18 cellular contexts compared by ENCODE assay signal in genomic region chr15:48469271-48469670, GRCh38.
DNase-seq lines count a peak whose midpoint lies in the region; ATAC-seq and TF ChIP-seq lines count a peak whose summit lies in the region.
"Had no signal": no experiment of that assay in that cellular context is flagged by ENCODE, and none has a peak within 500 bp of the region (broad histone marks: within the 10 kb centered on the region; RNA-seq: fewer than 3 reads in every experiment).

No MANE protein-coding gene starts in this region.

- no peaks in the 10 kb centered on the region for H3K9me3 ChIP-seq in trophoblast cell (ENCODE audit: insufficient read depth, low read depth, low read length)
- H3K9me3 ChIP-seq in ascending aorta, result no peaks in the 10 kb centered on the region
- H3K9me3 ChIP-seq in gastrocnemius medialis, result no peaks in the 10 kb centered on the region
- H3K9me3 ChIP-seq: Caco-2 had no signal

- no peaks in the 10 kb centered on the region for H3K27me3 Mint-ChIP-seq in stimulated activated memory B cell treated with anti-CD40 and anti-IgM and Interleukin-4, amounts not matched to agents 10 μg/mL and 1 μg/mL and 100 μg/mL, for 72 hours

- H3K4me2 ChIP-seq in trophoblast cell (ENCODE audit: low read length), result no peak overlapping the region

- WGBS in trophoblast cell (ENCODE audit: extremely low coverage, insufficient coverage, insufficient read length), result no CpG with 5 or more reads among the region's 6 CpGs

- H3K27me3 ChIP-seq in trophoblast cell (ENCODE audit: insufficient read depth, low read length) (no peaks in the 10 kb centered on the region), ascending aorta (no peaks in the 10 kb centered on the region), gastrocnemius medialis (no peaks in the 10 kb centered on the region)

- H3K14ac ChIP-seq in trophoblast cell (ENCODE audit: low read length), result no peak overlapping the region

- intact Hi-C loops in ascending aorta (cut with DNase I), result no loop called here
- intact Hi-C loops in gastrocnemius medialis (cut with DNase I; ENCODE audit: low total_unique reads), result no loop called here

- H4K91ac ChIP-seq in trophoblast cell (ENCODE audit: low read depth, low read length), result no peak overlapping the region

- in situ Hi-C loops in gastrocnemius medialis (cut with MboI; ENCODE audit: low sequenced_read_pairs in 4 of 4), result no loop called here

- DNase-seq in EL (peak; percentile 38), astrocyte of the hippocampus (ENCODE audit: low read depth, low spot score) (peak; percentile 68), fibroblast of the aortic adventitia (ENCODE audit: low read depth) (peak; percentile 44), trophoblast cell (peak; percentile 10 to 61), ascending aorta (ENCODE audit: low spot score in 2 of 2) (no peak), gastrocnemius medialis (no peak)
- DNase-seq in activated CD4-positive, alpha-beta T cell treated with anti-CD3 and anti-CD28 coated beads, Interleukin-2, amount 50 U/mL, for 4 hours, result no peak
- DNase-seq: Caco-2; DMS53; KG1; NCI-H1092; NCI-H2107; NCI-H345; NCI-H69; NK-92 treated with Interleukin-12 subunit alpha and Interleukin-12 subunit beta, amount 100 ng/mL, for 24 hours had no signal

- H3K4me1 ChIP-seq in trophoblast cell (ENCODE audit: control insufficient read depth in 1 of 2, insufficient read depth in 2 of 2, low read length in 2 of 2) (peaks cover 5 to 6% of the 10 kb centered on the region in 2 experiments), ascending aorta (no peaks in the 10 kb centered on the region), gastrocnemius medialis (peaks cover 0 to 3% of the 10 kb centered on the region in 2 donors)
- H3K4me1 ChIP-seq: Caco-2 had no signal

- TF ChIP-seq CTCF in fibroblast of the aortic adventitia (IDR thresholded peaks at IDR 0.05; ENCODE audit: insufficient read depth, low read length) (no peak), ascending aorta (IDR thresholded peaks at IDR 0.05) (no peak), gastrocnemius medialis (IDR thresholded peaks at IDR 0.05 in 4 of 5, conservative IDR thresholded peaks at IDR 0.05 in 1 of 5) (no peak)

- H2BK5ac ChIP-seq in trophoblast cell (ENCODE audit: low read depth, low read length, poor library complexity), result no peak overlapping the region

- no peak for ATAC-seq in stimulated activated memory B cell treated with anti-CD40 and anti-IgM and Interleukin-4, amounts not matched to agents 10 μg/mL and 1 μg/mL and 100 μg/mL, for 72 hours
- ATAC-seq in gastrocnemius medialis, result no peak

- H3K9ac ChIP-seq in trophoblast cell (ENCODE audit: low read length), result no peak overlapping the region

- peak overlapping the region; percentile 21 for H2BK120ac ChIP-seq in trophoblast cell (ENCODE audit: insufficient read depth, low read length, poor library complexity)

- no peaks in the 10 kb centered on the region for H3K4me1 Mint-ChIP-seq in stimulated activated memory B cell treated with anti-CD40 and anti-IgM and Interleukin-4, amounts not matched to agents 10 μg/mL and 1 μg/mL and 100 μg/mL, for 72 hours

- H3K4me3 Mint-ChIP-seq in stimulated activated memory B cell treated with anti-CD40 and anti-IgM and Interleukin-4, amounts not matched to agents 10 μg/mL and 1 μg/mL and 100 μg/mL, for 72 hours, result no peak overlapping the region

- H2AFZ ChIP-seq in trophoblast cell (ENCODE audit: insufficient read depth, low read length, poor library complexity), result no peak overlapping the region

- TF ChIP-seq POLR2A in gastrocnemius medialis (IDR thresholded peaks at IDR 0.05), result no peak

- no peaks in the 10 kb centered on the region for H3K9me3 Mint-ChIP-seq in stimulated activated memory B cell treated with anti-CD40 and anti-IgM and Interleukin-4, amounts not matched to agents 10 μg/mL and 1 μg/mL and 100 μg/mL, for 72 hours

- no peak overlapping the region for H3K23ac ChIP-seq in trophoblast cell (ENCODE audit: low read length)

- H2BK12ac ChIP-seq in trophoblast cell (ENCODE audit: low read length), result no peak overlapping the region

- no peak overlapping the region for H4K8ac ChIP-seq in trophoblast cell (ENCODE audit: low read depth, low read length)

- no peaks in the 10 kb centered on the region for H3K79me2 ChIP-seq in trophoblast cell (ENCODE audit: control insufficient read depth, insufficient read depth, low read length, poor library complexity)

- H3K27ac ChIP-seq in trophoblast cell (ENCODE audit: low read depth, low read length) (peak overlapping the region; percentile 18), ascending aorta (no peak overlapping the region), gastrocnemius medialis (no peak overlapping the region)
- H3K27ac ChIP-seq: HL-60, RWPE1 had no signal

- H3K36me3 ChIP-seq in trophoblast cell (ENCODE audit: control insufficient read depth in 1 of 2, insufficient read depth in 2 of 2, low read length in 2 of 2), result peaks cover 0 to 2% of the 10 kb centered on the region in 2 experiments
- peaks cover 63 to 94% of the 10 kb centered on the region in 2 donors for H3K36me3 ChIP-seq in ascending aorta
- peaks cover 0 to 4% of the 10 kb centered on the region in 2 donors for H3K36me3 ChIP-seq in gastrocnemius medialis

- no peak overlapping the region for H3K27ac Mint-ChIP-seq in stimulated activated memory B cell treated with anti-CD40 and anti-IgM and Interleukin-4, amounts not matched to agents 10 μg/mL and 1 μg/mL and 100 μg/mL, for 72 hours

- H3K18ac ChIP-seq in trophoblast cell (ENCODE audit: low read length), result no peak overlapping the region

- no peak overlapping the region for H2AK5ac ChIP-seq in trophoblast cell (ENCODE audit: low read length)

- H4K12ac ChIP-seq in trophoblast cell (ENCODE audit: low read depth, low read length), result no peak overlapping the region

- no peaks in the 10 kb centered on the region for H3K36me3 Mint-ChIP-seq in stimulated activated memory B cell treated with anti-CD40 and anti-IgM and Interleukin-4, amounts not matched to agents 10 μg/mL and 1 μg/mL and 100 μg/mL, for 72 hours

- H3K4me3 ChIP-seq in fibroblast of the aortic adventitia (ENCODE audit: low read depth, low read length), result no peak overlapping the region
- H3K4me3 ChIP-seq in trophoblast cell (ENCODE audit: low read depth, low read length), result no peak overlapping the region
- H3K4me3 ChIP-seq in ascending aorta, result no peak overlapping the region
- H3K4me3 ChIP-seq in gastrocnemius medialis, result no peak overlapping the region

- peaks cover 3% of the 10 kb centered on the region for H3K79me1 ChIP-seq in trophoblast cell (ENCODE audit: low read length)

- H3K4ac ChIP-seq in trophoblast cell (ENCODE audit: low read depth, low read length), result no peak overlapping the region

Comparison
In these comparisons a context has a peak if more than half of its experiments do, and no peak if none do; other contexts are left out.
1. DNase-seq: peak in EL (single experiment), astrocyte of the hippocampus (single experiment), fibroblast of the aortic adventitia (single experiment) and trophoblast cell (2 of 2); none in activated CD4-positive, alpha-beta T cell treated with anti-CD3 and anti-CD28 coated beads, Interleukin-2, amount 50 U/mL, for 4 hours (0 of 2), ascending aorta (0 of 2) and gastrocnemius medialis (0 of 2).